In the genomic region with DNA sequence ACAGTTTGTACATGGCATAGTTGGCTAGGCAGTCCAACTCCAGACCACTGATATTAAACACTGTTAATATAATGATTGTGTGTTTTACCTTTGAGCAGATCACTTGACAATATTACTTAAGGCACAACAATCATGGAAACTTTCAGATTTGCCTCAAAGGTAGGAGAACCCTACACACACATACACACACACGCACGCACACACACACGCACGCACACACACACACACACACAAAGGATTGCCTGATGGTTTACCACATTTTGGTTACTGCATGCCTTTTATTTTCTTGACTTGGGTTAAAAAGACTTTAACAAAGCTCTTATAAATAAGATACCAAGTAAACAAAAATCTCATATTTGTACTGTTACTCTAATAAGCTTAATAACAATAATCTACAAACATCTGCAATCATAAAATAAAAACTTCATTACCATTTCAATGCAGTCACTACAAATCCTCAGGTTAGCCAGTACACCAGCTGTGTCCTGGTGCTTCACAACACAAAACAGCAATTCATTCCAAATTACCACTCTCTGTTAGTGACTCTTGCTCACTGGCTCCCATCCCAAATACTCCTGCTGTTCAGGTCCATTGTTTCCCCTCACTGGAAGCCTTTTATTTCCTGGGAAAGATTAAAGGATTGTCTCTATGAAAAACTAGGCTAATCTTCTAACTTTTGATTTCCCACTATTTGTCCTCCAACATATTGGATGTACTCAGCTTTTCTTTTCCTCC, we compare ENCODE assay signal across 10 cellular contexts.
DNase-seq lines count a peak whose midpoint lies in the region; ATAC-seq and TF ChIP-seq lines count a peak whose summit lies in the region.
"Had no signal": no experiment of that assay in that cellular context is flagged by ENCODE, and none has a peak within 500 bp of the region (broad histone marks: within the 10 kb centered on the region; RNA-seq: fewer than 3 reads in every experiment).

No MANE protein-coding gene starts in this region.

- H3K27ac ChIP-seq in WERI-Rb-1: no peak overlapping the region
- H3K27ac ChIP-seq: KMS-11, right atrium auricular region had no signal

- no peaks in the 10 kb centered on the region for H3K9me3 ChIP-seq in WERI-Rb-1 (ENCODE audit: severe bottlenecking)
- H3K9me3 ChIP-seq: right atrium auricular region had no signal

- H3K4me3 ChIP-seq in WERI-Rb-1 (ENCODE audit: low read depth, low read length): no peak overlapping the region
- H3K4me3 ChIP-seq: right atrium auricular region had no signal

- no peaks in the 10 kb centered on the region for H3K36me3 ChIP-seq in WERI-Rb-1
- H3K36me3 ChIP-seq: right atrium auricular region had no signal

- TF ChIP-seq CTCF in WERI-Rb-1 (IDR thresholded peaks at IDR 0.05; ENCODE audit: low read depth, low read length): no peak

- DNase-seq in COR-L47 (lab: John Stamatoyannopoulos, UW): peak; percentile 91
- peak; percentile 53 for DNase-seq in NCI-H1417 treated with DMSO at 0.1 percent for 48 hours (lab: John Stamatoyannopoulos, UW)
- DNase-seq in WERI-Rb-1: peak; percentile 30
- DNase-seq in lung microvascular endothelial cell (ENCODE audit: low read depth in 2 of 2): peak; percentile 33 to 67
- DNase-seq in activated T-cell treated with anti-CD3 and anti-CD28 coated beads for 4 hours: no peak
- DNase-seq in activated CD4-positive, alpha-beta T cell treated with anti-CD3 and anti-CD28 coated beads for 48 hours: no peak

- no peaks in the 10 kb centered on the region for H3K27me3 ChIP-seq in WERI-Rb-1 (ENCODE audit: insufficient read depth, low read depth, severe bottlenecking)
- H3K27me3 ChIP-seq: right atrium auricular region had no signal

- no peak for ATAC-seq in GM19467 (IDR thresholded peaks at IDR 0.05; ENCODE audit: unreplicated experiment)
- no peak for ATAC-seq in SK-N-SH treated with all-trans-retinoic acid at 6 μM for 48 hours

TF ChIP-seq in SK-N-SH treated with all-trans-retinoic acid at 6 μM for 48 hours, 23 proteins besides CTCF, POLR2A, EP300 and RAD21:
- TF ChIP-seq GLIS3 (CRISPR knock-in tag; IDR thresholded peaks at IDR 0.05) (no peak), OSR1 (CRISPR knock-in tag; IDR thresholded peaks at IDR 0.05) (no peak), BACH2 (CRISPR knock-in tag; IDR thresholded peaks at IDR 0.05; ENCODE audit: borderline replicate concordance) (no peak), TOX (CRISPR knock-in tag; IDR thresholded peaks at IDR 0.05; ENCODE audit: borderline replicate concordance) (no peak), ARNTL (CRISPR knock-in tag; IDR thresholded peaks at IDR 0.05; ENCODE audit: borderline replicate concordance, low read depth) (no peak), ESRRG (CRISPR knock-in tag; IDR thresholded peaks at IDR 0.05) (no peak), CSDC2 (CRISPR knock-in tag; IDR thresholded peaks at IDR 0.05) (no peak), ZFP3 (CRISPR knock-in tag; IDR thresholded peaks at IDR 0.05) (no peak), ZC3H10 (CRISPR knock-in tag; IDR thresholded peaks at IDR 0.05) (no peak), ZNF70 (CRISPR knock-in tag; IDR thresholded peaks at IDR 0.05) (no peak), PPARA (CRISPR knock-in tag; IDR thresholded peaks at IDR 0.05; ENCODE audit: borderline replicate concordance) (no peak), TCF4 (CRISPR knock-in tag; IDR thresholded peaks at IDR 0.05; ENCODE audit: borderline replicate concordance) (no peak), ZFP30 (CRISPR knock-in tag; IDR thresholded peaks at IDR 0.05) (no peak), PATZ1 (CRISPR knock-in tag; IDR thresholded peaks at IDR 0.05; ENCODE audit: borderline replicate concordance) (no peak)
- TF ChIP-seq, protein P1, sequence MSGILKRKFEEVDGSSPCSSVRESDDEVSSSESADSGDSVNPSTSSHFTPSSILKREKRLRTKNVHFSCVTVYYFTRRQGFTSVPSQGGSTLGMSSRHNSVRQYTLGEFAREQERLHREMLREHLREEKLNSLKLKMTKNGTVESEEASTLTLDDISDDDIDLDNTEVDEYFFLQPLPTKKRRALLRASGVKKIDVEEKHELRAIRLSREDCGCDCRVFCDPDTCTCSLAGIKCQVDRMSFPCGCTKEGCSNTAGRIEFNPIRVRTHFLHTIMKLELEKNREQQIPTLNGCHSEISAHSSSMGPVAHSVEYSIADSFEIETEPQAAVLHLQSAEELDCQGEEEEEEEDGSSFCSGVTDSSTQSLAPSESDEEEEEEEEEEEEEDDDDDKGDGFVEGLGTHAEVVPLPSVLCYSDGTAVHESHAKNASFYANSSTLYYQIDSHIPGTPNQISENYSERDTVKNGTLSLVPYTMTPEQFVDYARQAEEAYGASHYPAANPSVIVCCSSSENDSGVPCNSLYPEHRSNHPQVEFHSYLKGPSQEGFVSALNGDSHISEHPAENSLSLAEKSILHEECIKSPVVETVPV (CRISPR knock-in tag; IDR thresholded peaks at IDR 0.05): no peak
TF ChIP-seq in SK-N-SH treated with all-trans-retinoic acid at 6 μM for 48 hours: peak in this region for 0.

Comparison
In these comparisons a context has a peak if more than half of its experiments do, and no peak if none do; other contexts are left out.
1. DNase-seq: peak in COR-L47 (single experiment), NCI-H1417 treated with DMSO at 0.1 percent for 48 hours (single experiment), WERI-Rb-1 (single experiment) and lung microvascular endothelial cell (2 of 2); none in activated T-cell treated with anti-CD3 and anti-CD28 coated beads for 4 hours (single experiment) and activated CD4-positive, alpha-beta T cell treated with anti-CD3 and anti-CD28 coated beads for 48 hours (single experiment).